In genomic region chr15:41416162-41416741, GRCh38 we compare ENCODE assay signal across 1 cellular context.
TF ChIP-seq lines count a peak whose summit lies in the region.

No MANE protein-coding gene starts in this region.

TF ChIP-seq in GM23338, 12 proteins besides CTCF, POLR2A, EP300 and RAD21 (continued from another document):
- TF ChIP-seq ZNF462 (CRISPR knock-in tag; IDR thresholded peaks at IDR 0.05) (no peak), JUNB (IDR thresholded peaks at IDR 0.05; ENCODE audit: unreplicated experiment) (no peak)
